8 cellular contexts compared by ENCODE assay signal in the genomic region with DNA sequence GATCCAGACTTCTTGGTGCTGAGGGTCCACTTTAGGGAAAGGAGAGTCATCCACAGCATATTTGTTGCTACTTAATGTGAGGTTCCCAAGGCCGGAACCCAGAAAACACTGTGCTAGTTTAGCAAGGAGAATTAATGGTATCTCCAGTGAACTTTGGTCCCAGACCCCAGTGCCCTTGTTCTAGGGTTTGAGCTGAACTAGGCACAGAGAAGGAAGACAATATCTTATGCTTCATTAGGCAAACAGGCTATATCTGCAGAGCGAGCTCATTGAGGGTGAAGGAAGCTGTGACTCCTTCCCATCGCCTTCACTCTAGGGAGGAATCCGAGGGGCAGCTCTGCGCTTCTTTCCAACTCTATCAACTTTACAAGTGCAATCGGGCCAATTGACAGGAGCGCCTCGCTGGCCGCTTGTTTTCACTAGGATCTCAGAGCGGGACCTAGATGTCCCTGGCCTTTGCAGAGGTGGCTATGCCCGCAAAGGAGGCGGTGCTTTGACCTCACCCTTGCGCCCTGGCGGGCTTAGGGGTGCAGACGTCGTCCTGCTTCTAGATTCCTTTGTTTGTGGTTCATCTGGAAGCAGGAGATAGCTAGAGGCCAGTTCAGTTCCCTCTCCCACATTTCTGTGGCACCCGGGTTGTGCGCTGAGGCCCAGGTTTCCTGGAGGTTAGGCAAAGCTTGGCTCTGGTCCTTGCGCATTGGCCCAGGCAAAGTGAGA. TPM values are rescaled to one million over a fixed set of nuclear protein-coding genes. Genes with fewer than 3 reads are reported as not detected.
DNase-seq lines count a peak whose midpoint lies in the region; FAIRE-seq and TF ChIP-seq lines count a peak whose summit lies in the region.

No MANE protein-coding gene starts in this region.

- POLR2A ChIA-PET in CD8-positive, alpha-beta memory T cell (lab: Charles Lee) = no interaction called here

- H3K36me3 ChIP-seq in CD8-positive, alpha-beta memory T cell (ENCODE audit: insufficient read depth, low read length) = no peaks in the 10 kb centered on the region
- H3K36me3 ChIP-seq in vagina = no peaks in the 10 kb centered on the region

- H3K4me3 ChIP-seq in CD8-positive, alpha-beta memory T cell (ENCODE audit: low read length) = peak overlapping the region; percentile 88
- H3K4me3 ChIP-seq in NB4 (ENCODE audit: low read depth, low read length) (no peak overlapping the region), vagina (peak overlapping the region; percentile 85)

- H3K27me3 Mint-ChIP-seq in CD8-positive, alpha-beta memory T cell = peaks cover 3 to 6% of the 10 kb centered on the region in 2 donors
- peaks cover 16% of the 10 kb centered on the region for H3K27me3 Mint-ChIP-seq in chondrocyte (ENCODE audit: low read depth)
- peaks cover 41% of the 10 kb centered on the region for H3K27me3 Mint-ChIP-seq in mesothelial cell of epicardium (ENCODE audit: low read depth)

- peaks cover 21% of the 10 kb centered on the region for H3K4me1 ChIP-seq in CD8-positive, alpha-beta memory T cell (ENCODE audit: insufficient read depth, low read length)
- peaks cover 34% of the 10 kb centered on the region for H3K4me1 ChIP-seq in vagina

- no peak for FAIRE-seq in D721Med (lab: Jason Lieb, UNC)

- TF ChIP-seq CTCF in NB4 (IDR thresholded peaks at IDR 0.05; ENCODE audit: low read depth, low read length) (no peak), chondrocyte (IDR thresholded peaks at IDR 0.05) (no peak), mesothelial cell of epicardium (IDR thresholded peaks at IDR 0.05; ENCODE audit: unreplicated experiment) (no peak), vagina (IDR thresholded peaks at IDR 0.05) (no peak), D721Med (IDR thresholded peaks at IDR 0.05; ENCODE audit: insufficient read depth, missing control alignments) (no peak)

- H3K4me3 Mint-ChIP-seq in CD8-positive, alpha-beta memory T cell = peak overlapping the region; percentile 93 to 97 (median 96)
- H3K4me3 Mint-ChIP-seq in chondrocyte (ENCODE audit: unreplicated experiment) (peak overlapping the region; percentile 87), mesothelial cell of epicardium (peak overlapping the region; percentile 84)

- CTCF ChIA-PET in CD8-positive, alpha-beta memory T cell (lab: Charles Lee) = no interaction called here

- no peaks in the 10 kb centered on the region for H3K9me3 ChIP-seq in CD8-positive, alpha-beta memory T cell (ENCODE audit: low read length)
- no peaks in the 10 kb centered on the region for H3K9me3 ChIP-seq in vagina

- H3K27ac Mint-ChIP-seq in CD8-positive, alpha-beta memory T cell = peak overlapping the region in 6 of 8 donors; percentile 84 to 95 (median 88)
- H3K27ac Mint-ChIP-seq in chondrocyte (ENCODE audit: unreplicated experiment) = no peak overlapping the region
- H3K27ac Mint-ChIP-seq in mesothelial cell of epicardium = no peak overlapping the region

- peaks cover 28 to 46% (median 34%) of the 10 kb centered on the region in 3 donors for H3K4me1 Mint-ChIP-seq in CD8-positive, alpha-beta memory T cell
- H3K4me1 Mint-ChIP-seq in chondrocyte (ENCODE audit: low read depth) (peaks cover 25% of the 10 kb centered on the region), mesothelial cell of epicardium (peaks cover 27% of the 10 kb centered on the region)

- H3K9me3 Mint-ChIP-seq in CD8-positive, alpha-beta memory T cell = no peaks in the 10 kb centered on the region
- H3K9me3 Mint-ChIP-seq in chondrocyte (ENCODE audit: low read depth) (no peaks in the 10 kb centered on the region), mesothelial cell of epicardium (no peaks in the 10 kb centered on the region)

- no peak for TF ChIP-seq POLR2A in NB4 (IDR thresholded peaks at IDR 0.05; ENCODE audit: extremely low read depth, insufficient read length)
- no peak for TF ChIP-seq POLR2A in vagina (IDR thresholded peaks at IDR 0.05)

- DNase-seq in CD8-positive, alpha-beta memory T cell = peak in 3 of 5 donors; percentile 1 to 43 (median 18)
- DNase-seq in NB4 (ENCODE audit: low read depth) (peak; percentile 7), chondrocyte (ENCODE audit: low spot score) (no peak), mesothelial cell of epicardium (ENCODE audit: low spot score in 2 of 2, unreplicated experiment in 2 of 2) (no peak), vagina (ENCODE audit: extremely low spot score in 2 of 2) (no peak), D721Med (ENCODE audit: insufficient read length, low spot score) (no peak), H4 (ENCODE audit: low spot score) (no peak), NOMO-1 treated with DMSO at 0.1 percent for 48 hours (lab: John Stamatoyannopoulos, UW; ENCODE audit: unreplicated experiment) (no peak)

- H3K27ac ChIP-seq in CD8-positive, alpha-beta memory T cell (ENCODE audit: low read depth, low read length) = no peak overlapping the region
- H3K27ac ChIP-seq in vagina = no peak overlapping the region

- peaks cover 0 to 9% (median 3%) of the 10 kb centered on the region in 3 donors for H3K36me3 Mint-ChIP-seq in CD8-positive, alpha-beta memory T cell
- no peaks in the 10 kb centered on the region for H3K36me3 Mint-ChIP-seq in chondrocyte (ENCODE audit: low read depth)
- H3K36me3 Mint-ChIP-seq in mesothelial cell of epicardium = no peaks in the 10 kb centered on the region

- intact Hi-C loops in vagina (cut with DNase I) = loop anchor here (10.0 kb wide), 1 partner anchor 192 kb away; a partner anchor contains a TSS

- H3K27me3 ChIP-seq in CD8-positive, alpha-beta memory T cell (ENCODE audit: insufficient read depth, low read length, poor library complexity, severe bottlenecking) = peaks cover 5% of the 10 kb centered on the region
- H3K27me3 ChIP-seq in vagina = no peaks in the 10 kb centered on the region

RNA-seq across cellular contexts. Expression of a gene that starts 1.0 kb away (rescaled TPM):
- total RNA-seq in CD8-positive, alpha-beta memory T cell = 1 to 10 TPM; 3.8 to 4.4 TPM
- polyA plus RNA-seq in CD8-positive, alpha-beta memory T cell = 1.3 TPM
- total RNA-seq in chondrocyte (3.3 to 9.6 TPM (median 8.5 TPM) in 3 replicates), mesothelial cell of epicardium (10.6 to 12.1 TPM (median 10.8 TPM) in 3 replicates), vagina (14.2 TPM)
- 1.2 and 1.6 TPM in 2 replicates for total RNA-seq in H4 (2014; rRNA removed; shearing (Covaris generic))

Comparison
In these comparisons a context has a peak if more than half of its experiments do, and no peak if none do; other contexts are left out.
1. DNase-seq: peak in CD8-positive, alpha-beta memory T cell (3 of 5) and NB4 (single experiment); none in chondrocyte (single experiment), mesothelial cell of epicardium (0 of 2), vagina (0 of 2), D721Med (single experiment), H4 (single experiment) and NOMO-1 treated with DMSO at 0.1 percent for 48 hours (single experiment).
2. H3K27ac Mint-ChIP-seq: peak in CD8-positive, alpha-beta memory T cell (6 of 8); none in chondrocyte (single experiment) and mesothelial cell of epicardium (single experiment).
3. Peak in every context shown above with its lines, with median percentiles within 50 percentile points of each other: H3K4me3 Mint-ChIP-seq.